Comparison of ENCODE assay signal across 8 cellular contexts in genomic region chr9:126986506-126986951, GRCh38.
DNase-seq lines count a peak whose midpoint lies in the region; ATAC-seq lines count a peak whose summit lies in the region.

No MANE protein-coding gene starts in this region.

- H3K9me3 ChIP-seq in effector memory CD4-positive, alpha-beta T cell (ENCODE audit: control insufficient read depth, low read length): no peaks in the 10 kb centered on the region

- peak; percentile 32 for DNase-seq in activated gamma-delta T cell treated with Interleukin-2 at 50 U/mL for 16 hours
- DNase-seq in activated gamma-delta T cell (lab: John Stamatoyannopoulos, UW): no peak
- DNase-seq in T-helper 2 cell treated with Interferon-gamma antibody and Interleukin-4, amounts not matched to agents 5 μg/mL and 100 μg/mL, for 36 hours (ENCODE audit: low spot score): peak; percentile 36
- peak in 2 of 3 donors; percentile 9 to 30 for DNase-seq in effector memory CD4-positive, alpha-beta T cell
- DNase-seq in stimulated activated naive CD8-positive, alpha-beta T cell treated with anti-CD3 and anti-CD28 coated beads, Interleukin-15, amount 100 ng/mL, for 72 hours: peak; percentile 42 to 45
- DNase-seq in NCI-H69 (lab: John Stamatoyannopoulos, UW): no peak

- no peaks in the 10 kb centered on the region for H3K27me3 ChIP-seq in effector memory CD4-positive, alpha-beta T cell (replicated peaks; ENCODE audit: control insufficient read depth, insufficient read depth, low read length, poor library complexity, severe bottlenecking)

- peak; percentile 73 for ATAC-seq in stimulated activated naive CD8-positive, alpha-beta T cell treated with anti-CD3 and anti-CD28 coated beads, Interleukin-15, amount 100 ng/mL, for 72 hours
- ATAC-seq in HG02981 (IDR thresholded peaks at IDR 0.05; ENCODE audit: unreplicated experiment): no peak
- ATAC-seq in GM21723 (IDR thresholded peaks at IDR 0.05; ENCODE audit: unreplicated experiment): no peak

- H3K27me3 Mint-ChIP-seq in T-helper 2 cell treated with Interferon-gamma antibody and Interleukin-4, amounts not matched to agents 5 μg/mL and 100 μg/mL, for 36 hours (ENCODE audit: low read depth): peaks cover 79% of the 10 kb centered on the region
- peaks cover 85% of the 10 kb centered on the region for H3K27me3 Mint-ChIP-seq in stimulated activated naive CD8-positive, alpha-beta T cell treated with anti-CD3 and anti-CD28 coated beads, Interleukin-15, amount 100 ng/mL, for 72 hours

- peak overlapping the region; percentile 59 for H3K27ac ChIP-seq in effector memory CD4-positive, alpha-beta T cell (ENCODE audit: insufficient read depth, low read length, poor library complexity, severe bottlenecking)

- peak overlapping the region; percentile 95 for H3K27ac Mint-ChIP-seq in T-helper 2 cell treated with Interferon-gamma antibody and Interleukin-4, amounts not matched to agents 5 μg/mL and 100 μg/mL, for 36 hours
- peak overlapping the region in 1 of 2 donors; percentile 78 for H3K27ac Mint-ChIP-seq in stimulated activated naive CD8-positive, alpha-beta T cell treated with anti-CD3 and anti-CD28 coated beads, Interleukin-15, amount 100 ng/mL, for 72 hours

- no peaks in the 10 kb centered on the region for H3K36me3 ChIP-seq in effector memory CD4-positive, alpha-beta T cell (ENCODE audit: control insufficient read depth, insufficient read depth, low read length)

- peaks cover 56% of the 10 kb centered on the region for H3K4me1 Mint-ChIP-seq in T-helper 2 cell treated with Interferon-gamma antibody and Interleukin-4, amounts not matched to agents 5 μg/mL and 100 μg/mL, for 36 hours (ENCODE audit: low read depth)
- peaks cover 48% of the 10 kb centered on the region for H3K4me1 Mint-ChIP-seq in stimulated activated naive CD8-positive, alpha-beta T cell treated with anti-CD3 and anti-CD28 coated beads, Interleukin-15, amount 100 ng/mL, for 72 hours

- peak overlapping the region; percentile 5 for H3K4me3 ChIP-seq in effector memory CD4-positive, alpha-beta T cell (ENCODE audit: insufficient read depth, low read depth, low read length, poor library complexity, severe bottlenecking)

- H3K9me3 Mint-ChIP-seq in T-helper 2 cell treated with Interferon-gamma antibody and Interleukin-4, amounts not matched to agents 5 μg/mL and 100 μg/mL, for 36 hours: peaks cover 12% of the 10 kb centered on the region
- H3K9me3 Mint-ChIP-seq in stimulated activated naive CD8-positive, alpha-beta T cell treated with anti-CD3 and anti-CD28 coated beads, Interleukin-15, amount 100 ng/mL, for 72 hours: peaks cover 0 to 5% of the 10 kb centered on the region in 2 donors

- peak overlapping the region; percentile 73 for H3K4me3 Mint-ChIP-seq in T-helper 2 cell treated with Interferon-gamma antibody and Interleukin-4, amounts not matched to agents 5 μg/mL and 100 μg/mL, for 36 hours
- peak overlapping the region; percentile 61 to 65 for H3K4me3 Mint-ChIP-seq in stimulated activated naive CD8-positive, alpha-beta T cell treated with anti-CD3 and anti-CD28 coated beads, Interleukin-15, amount 100 ng/mL, for 72 hours

- H3K4me1 ChIP-seq in effector memory CD4-positive, alpha-beta T cell (ENCODE audit: control insufficient read depth, insufficient read depth, low read length, poor library complexity, severe bottlenecking): peaks cover 42% of the 10 kb centered on the region

- peaks cover 17% of the 10 kb centered on the region for H3K36me3 Mint-ChIP-seq in T-helper 2 cell treated with Interferon-gamma antibody and Interleukin-4, amounts not matched to agents 5 μg/mL and 100 μg/mL, for 36 hours (ENCODE audit: low read depth)

Comparison
In these comparisons a context has a peak if more than half of its experiments do, and no peak if none do; other contexts are left out.
1. DNase-seq: peak in activated gamma-delta T cell treated with Interleukin-2 at 50 U/mL for 16 hours (single experiment), T-helper 2 cell treated with Interferon-gamma antibody and Interleukin-4, amounts not matched to agents 5 μg/mL and 100 μg/mL, for 36 hours (single experiment), effector memory CD4-positive, alpha-beta T cell (2 of 3) and stimulated activated naive CD8-positive, alpha-beta T cell treated with anti-CD3 and anti-CD28 coated beads, Interleukin-15, amount 100 ng/mL, for 72 hours (2 of 2); none in activated gamma-delta T cell (single experiment) and NCI-H69 (single experiment).